ENCODE assay signal across 18 cellular contexts in genomic region chr19:18726846-18727245, GRCh38.
"Had no signal": no experiment of that assay in that cellular context is flagged by ENCODE, and none has a peak within 500 bp of the region (broad histone marks: within the 10 kb centered on the region; RNA-seq: fewer than 3 reads in every experiment).

No MANE protein-coding gene starts in this region.

- H3K9me3 ChIP-seq: SK-N-SH had no signal

- H3K9me3 Mint-ChIP-seq: IgD-negative memory B cell had no signal

- H3K27ac Mint-ChIP-seq: IgD-negative memory B cell had no signal

- DNase-seq: KBM-7, MV-4-11, NCI-H1048, NCI-H1105, NCI-H1417, NCI-H1436 treated with DMSO at 0.1 percent for 48 hours, NCI-H1694, NCI-H187 treated with DMSO at 0.1 percent for 48 hours, NCI-H2029 treated with DMSO at 0.1 percent for 48 hours, NCI-H2227 treated with DMSO at 0.1 percent for 48 hours, NCI-H510A, NCI-H524 treated with DMSO at 0.1 percent for 48 hours, NCI-H69, NCI-H774, RPMI8226, SK-N-SH had no signal

- FAIRE-seq: RCC 7860 had no signal

- H3K9ac ChIP-seq: SK-N-SH had no signal

- H3K27me3 Mint-ChIP-seq: IgD-negative memory B cell had no signal

- H3K4me2 ChIP-seq: SK-N-SH had no signal

- H3K4me3 Mint-ChIP-seq: IgD-negative memory B cell had no signal
